In the genomic region with DNA sequence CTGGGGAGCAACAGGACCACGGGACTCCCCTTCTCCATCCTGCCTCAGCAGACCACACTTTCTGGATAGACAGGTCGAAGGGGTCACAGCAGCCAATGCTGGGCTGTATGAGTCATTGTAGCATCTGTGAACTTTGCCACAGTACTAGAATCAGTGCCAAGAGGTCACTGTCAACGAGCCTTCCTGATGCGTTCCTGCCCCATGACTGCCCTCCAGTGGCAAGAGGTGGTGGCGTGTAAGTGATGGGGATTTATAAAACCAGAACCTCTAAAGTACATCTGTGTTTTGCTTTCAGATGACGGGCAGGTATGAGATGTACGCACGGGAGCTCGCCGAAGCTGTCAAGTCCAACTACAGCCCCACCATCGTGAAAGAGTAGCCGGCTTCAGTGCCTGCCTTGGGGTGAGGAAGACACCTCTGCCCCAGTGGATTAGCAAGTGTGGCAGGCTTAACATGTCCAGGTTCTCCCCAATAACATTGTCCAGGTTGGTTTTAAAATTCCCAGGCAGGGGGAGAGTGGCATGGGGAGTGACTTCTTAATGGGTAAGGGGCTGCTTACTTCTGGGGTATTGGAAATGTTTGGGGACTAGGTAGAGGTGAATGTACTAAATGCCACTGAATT, we compare ENCODE assay signal across 9 cellular contexts. TPM values are rescaled to one million over a fixed set of nuclear protein-coding genes. Genes with fewer than 3 reads are reported as not detected.
A peak's percentile ranks its signal among the peaks of the same experiment; 100 is the strongest.
DNase-seq lines count a peak whose midpoint lies in the region; ATAC-seq and TF ChIP-seq lines count a peak whose summit lies in the region.
"Had no signal": no experiment of that assay in that cellular context is flagged by ENCODE, and none has a peak within 500 bp of the region (broad histone marks: within the 10 kb centered on the region; RNA-seq: fewer than 3 reads in every experiment).

No MANE protein-coding gene starts in this region.

- H3K4me3 ChIP-seq in BLaER1 treated with 17β-estradiol and CSF1 and Interleukin-3, amounts not matched to agents 10 nM and 100 nM: no peak overlapping the region
- H3K4me3 ChIP-seq in Panc1 (ENCODE audit: low read depth in 2 of 2, low read length in 2 of 2) (no peak overlapping the region), fibroblast of pulmonary artery (replicated peaks; ENCODE audit: low read depth, low read length) (no peak overlapping the region), neutrophil (ENCODE audit: low read depth in 1 of 2, low read length in 1 of 2) (no peak overlapping the region), testis (no peak overlapping the region)

- no peaks in the 10 kb centered on the region for H3K27me3 Mint-ChIP-seq in activated T-cell treated with anti-CD3 and anti-CD28 coated beads, Interleukin-2, amount 50 U/mL, for 4 hours (ENCODE audit: low read depth)
- H3K27me3 Mint-ChIP-seq: IgD-negative memory B cell had no signal

- WGBS in testis, 2 donors: 34 to 36% methylated on average over 7 to 12 of the region's 12 CpGs

- no peaks in the 10 kb centered on the region for H3K9me3 Mint-ChIP-seq in activated T-cell treated with anti-CD3 and anti-CD28 coated beads, Interleukin-2, amount 50 U/mL, for 4 hours
- H3K9me3 Mint-ChIP-seq: IgD-negative memory B cell had no signal

- no peaks in the 10 kb centered on the region for H3K27me3 ChIP-seq in BLaER1 treated with 17β-estradiol and CSF1 and Interleukin-3, amounts not matched to agents 10 nM and 100 nM
- H3K27me3 ChIP-seq in Panc1 (ENCODE audit: control insufficient read depth, insufficient read depth, low read length) (no peaks in the 10 kb centered on the region), neutrophil (no peaks in the 10 kb centered on the region), testis (no peaks in the 10 kb centered on the region)

- 0 out of 22 replicates have a peak overlapping the region, but pooled peaks of 3 of the 11 experiments have one; percentile 4 to 19 (median 17) for H3K9ac ChIP-seq in BLaER1 treated with 17β-estradiol and CSF1 and Interleukin-3, amounts not matched to agents 10 nM and 100 nM

- BruUV-seq in Panc1 (replicated peaks; lab: Mats Ljungman, UMichigan): no TSS peak

- TF ChIP-seq CTCF in Panc1 (IDR thresholded peaks at IDR 0.05) (peak; percentile 86), fibroblast of pulmonary artery (IDR thresholded peaks at IDR 0.05; ENCODE audit: low read length, missing control alignments) (peak; percentile 95), neutrophil (IDR thresholded peaks at IDR 0.05) (peak; percentile 88), testis (IDR thresholded peaks at IDR 0.05) (peak; percentile 62 to 77 (median 77))

- POLR2A ChIA-PET in Panc1 (lab: Charles Lee): no interaction called here

- no peaks in the 10 kb centered on the region for H4K20me1 ChIP-seq in BLaER1 treated with 17β-estradiol and CSF1 and Interleukin-3, amounts not matched to agents 10 nM and 100 nM

- intact Hi-C loops in Panc1 (cut with micrococcal nuclease; ENCODE audit: unreplicated experiment): loop anchor here (10.0 kb wide), 1 partner anchor 201 kb away; no protein-coding TSS in a partner anchor
- intact Hi-C loops in testis (cut with DNase I; ENCODE audit: low total_unique reads): no loop called here

- H3K4me3 Mint-ChIP-seq in activated T-cell treated with anti-CD3 and anti-CD28 coated beads, Interleukin-2, amount 50 U/mL, for 4 hours: no peak overlapping the region

- peaks cover 8% of the 10 kb centered on the region for H3K4me1 Mint-ChIP-seq in activated T-cell treated with anti-CD3 and anti-CD28 coated beads, Interleukin-2, amount 50 U/mL, for 4 hours (ENCODE audit: low read depth)

- DNase-seq in GM19240 (ENCODE audit: insufficient read length, low spot score) (peak; percentile 87), HT1080 (ENCODE audit: low read depth) (peak; percentile 51), Panc1 (ENCODE audit: low read depth, low spot score) (peak; percentile 58), fibroblast of pulmonary artery (ENCODE audit: low read depth) (peak; percentile 70), testis (peak; percentile 84)
- peak; percentile 74 for DNase-seq in activated T-cell treated with anti-CD3 and anti-CD28 coated beads, Interleukin-2, amount 50 U/mL, for 4 hours

- ATAC-seq in Panc1: peak; percentile 85
- peak; percentile 91 to 93 for ATAC-seq in activated T-cell treated with anti-CD3 and anti-CD28 coated beads, Interleukin-2, amount 50 U/mL, for 4 hours

- in situ Hi-C loops in Panc1 (cut with HindIII; ENCODE audit: low pct_unique_long_range_greater_than_20kb, low sequenced_read_pairs): no loop called here

- H3K4me1 ChIP-seq in BLaER1 treated with 17β-estradiol and CSF1 and Interleukin-3, amounts not matched to agents 10 nM and 100 nM: peaks cover 24 to 53% (median 37%) of the 10 kb centered on the region in 10 experiments
- H3K4me1 ChIP-seq in Panc1 (ENCODE audit: control insufficient read depth, insufficient read depth, low read length) (no peaks in the 10 kb centered on the region; the same call in 1 of the 2 replicates), neutrophil (ENCODE audit: control insufficient read depth in 1 of 2, insufficient read depth in 1 of 2, low read depth in 1 of 2, low read length in 1 of 2) (peaks cover 16 to 25% of the 10 kb centered on the region in 2 experiments), testis (peaks cover 6% of the 10 kb centered on the region)

- TF ChIP-seq POLR2A in testis (IDR thresholded peaks at IDR 0.05): no peak

- H3K9me3 ChIP-seq in BLaER1 treated with 17β-estradiol and CSF1 and Interleukin-3, amounts not matched to agents 10 nM and 100 nM (replicated peaks in 1 of 11): no peaks in the 10 kb centered on the region
- H3K9me3 ChIP-seq in Panc1 (ENCODE audit: control insufficient read depth, insufficient read depth, low read depth, low read length) (no peaks in the 10 kb centered on the region), neutrophil (no peaks in the 10 kb centered on the region), testis (no peaks in the 10 kb centered on the region)

- peak overlapping the region in 3 of 11 experiments; percentile 2 to 36 (median 23); a peak in 2 of 22 replicates for H3K27ac ChIP-seq in BLaER1 treated with 17β-estradiol and CSF1 and Interleukin-3, amounts not matched to agents 10 nM and 100 nM
- H3K27ac ChIP-seq in Panc1 (ENCODE audit: low read length) (no peak overlapping the region), neutrophil (peak overlapping the region; percentile 37), testis (no peak overlapping the region)

- H3K36me3 Mint-ChIP-seq in activated T-cell treated with anti-CD3 and anti-CD28 coated beads, Interleukin-2, amount 50 U/mL, for 4 hours (ENCODE audit: insufficient read depth): no peaks in the 10 kb centered on the region
- H3K36me3 Mint-ChIP-seq: IgD-negative memory B cell had no signal

- H3K36me3 ChIP-seq in BLaER1 treated with 17β-estradiol and CSF1 and Interleukin-3, amounts not matched to agents 10 nM and 100 nM: peaks cover 0 to 25% (median 0%) of the 10 kb centered on the region in 11 experiments; a peak in 3 of 22 replicates
- no peaks in the 10 kb centered on the region for H3K36me3 ChIP-seq in Panc1 (ENCODE audit: control insufficient read depth, insufficient read depth, low read length)
- H3K36me3 ChIP-seq in neutrophil: peaks cover 22% of the 10 kb centered on the region
- no peaks in the 10 kb centered on the region for H3K36me3 ChIP-seq in testis (ENCODE audit: low read depth, missing control alignments)

- peak overlapping the region in 6 of 11 experiments; percentile 26 to 51 (median 38); a peak in 8 of 22 replicates for H3K4me2 ChIP-seq in BLaER1 treated with 17β-estradiol and CSF1 and Interleukin-3, amounts not matched to agents 10 nM and 100 nM

- CTCF ChIA-PET in Panc1 (lab: Charles Lee): interaction anchor here (0.5 kb wide), 1 partner anchor 315 kb away, joined by 3 read pairs; no protein-coding TSS in a partner anchor

RNA-seq across cellular contexts. Expression of gene GUCD1, which starts 29.4 kb away (rescaled TPM):
- 167 and 172 TPM in 2 replicates for total RNA-seq in HT1080 (2014; rRNA removed; shearing (Covaris generic))
- polyA plus RNA-seq in HT1080 (2015; cell fraction: cytosol; rRNA removed): 52.2 and 65.9 TPM in 2 replicates
- polyA plus RNA-seq in HT1080 (2015; cell fraction: nucleus; rRNA removed): 37.3 and 39.5 TPM in 2 replicates
- total RNA-seq in Panc1 (2021; ENCODE audit: unreplicated experiment) (97.7 TPM), testis (100 to 1,000 TPM in 1 of 2 donors, 10 to 100 TPM in 1; 91.7 to 123 TPM)
- polyA plus RNA-seq in Panc1 (2012; ENCODE audit: insufficient read length): 74.9 TPM
- total RNA-seq in activated T-cell treated with anti-CD3 and anti-CD28 coated beads, Interleukin-2, amount 50 U/mL, for 4 hours: 100 to 1,000 TPM in 1 of 3 donors, 10 to 100 TPM in 2; 85.9 to 105 (median 92.2) TPM
- polyA plus RNA-seq in testis (ENCODE audit: insufficient read depth, low read depth, low replicate concordance): 93.6 TPM

RNA-seq across cellular contexts. Expression of gene SNRPD3, which starts 30.3 kb away (rescaled TPM):
- 278 and 339 TPM in 2 replicates for total RNA-seq in HT1080 (2014; rRNA removed; shearing (Covaris generic))
- 284 and 330 TPM in 2 replicates for polyA plus RNA-seq in HT1080 (2015; cell fraction: cytosol; rRNA removed)
- 122 and 135 TPM in 2 replicates for polyA plus RNA-seq in HT1080 (2015; cell fraction: nucleus; rRNA removed)
- total RNA-seq in Panc1 (2021; ENCODE audit: unreplicated experiment) (89.4 TPM), testis (100 to 1,000 TPM; 117 to 175 TPM)
- polyA plus RNA-seq in Panc1 (2012; ENCODE audit: insufficient read length): 131 TPM
- 100 to 1,000 TPM; 182 to 212 (median 210) TPM for total RNA-seq in activated T-cell treated with anti-CD3 and anti-CD28 coated beads, Interleukin-2, amount 50 U/mL, for 4 hours
- 75.5 TPM for polyA plus RNA-seq in testis (ENCODE audit: insufficient read depth, low read depth, low replicate concordance)

RNA-seq across cellular contexts. Expression of gene UPB1, which starts 30.4 kb away (rescaled TPM):
- not detected in 2 replicates for total RNA-seq in HT1080 (2014; rRNA removed; shearing (Covaris generic))
- 0.05 and 0.15 TPM in 2 replicates for polyA plus RNA-seq in HT1080 (2015; cell fraction: cytosol; rRNA removed)
- polyA plus RNA-seq in HT1080 (2015; cell fraction: nucleus; rRNA removed): 0.14 and 0.45 TPM in 2 replicates
- total RNA-seq in Panc1 (2021; ENCODE audit: unreplicated experiment): 0.10 TPM
- not detected for polyA plus RNA-seq in Panc1 (2012; ENCODE audit: insufficient read length)
- total RNA-seq in activated T-cell treated with anti-CD3 and anti-CD28 coated beads, Interleukin-2, amount 50 U/mL, for 4 hours: under 1 TPM; 0.16 to 0.23 (median 0.16) TPM
- total RNA-seq in testis: 10 to 100 TPM; 11.5 to 12.1 TPM
- 6.7 TPM for polyA plus RNA-seq in testis (ENCODE audit: insufficient read depth, low read depth, low replicate concordance)
- polyA plus RNA-seq: IgD-negative memory B cell had no signal

Comparison
In these comparisons a context has a peak if more than half of its experiments do, and no peak if none do; other contexts are left out.
1. RNA of gene UPB1, which starts 30.4 kb away (total RNA-seq): 11.5 to 12.1 TPM in testis; 0.16 to 0.23 TPM in activated T-cell treated with anti-CD3 and anti-CD28 coated beads, Interleukin-2, amount 50 U/mL, for 4 hours, 0.10 TPM in Panc1 (single experiment) and not detected in HT1080; every median in the first group is over 10 times any median in the second.
2. Peak in every context shown above with its lines, with median percentiles within 50 percentile points of each other: DNase-seq and CTCF ChIP-seq.